Comparison of ENCODE assay signal across 20 cellular contexts in genomic region chr2:22274611-22275010, GRCh38.
DNase-seq lines count a peak whose midpoint lies in the region; ATAC-seq and TF ChIP-seq lines count a peak whose summit lies in the region.
"Had no signal": no experiment of that assay in that cellular context is flagged by ENCODE, and none has a peak within 500 bp of the region (broad histone marks: within the 10 kb centered on the region; RNA-seq: fewer than 3 reads in every experiment).

No MANE protein-coding gene starts in this region.

- H3K9me3 ChIP-seq in CD4-positive, alpha-beta memory T cell (ENCODE audit: control insufficient read depth in 1 of 2, low read length in 2 of 2), result peaks cover 0 to 1% of the 10 kb centered on the region in 2 donors
- H3K9me3 ChIP-seq: A549 had no signal

- no peaks in the 10 kb centered on the region for H3K4me1 ChIP-seq in CD4-positive, alpha-beta memory T cell (ENCODE audit: insufficient read depth, low read length)
- H3K4me1 ChIP-seq: A549 had no signal

- peak; percentile 22 for DNase-seq in NCI-H1694 treated with DMSO at 0.1 percent for 48 hours (lab: John Stamatoyannopoulos, UW)
- no peak for DNase-seq in NCI-H1694 (lab: John Stamatoyannopoulos, UW)
- DNase-seq in NCI-H446 (lab: John Stamatoyannopoulos, UW), result peak; percentile 30 to 72
- DNase-seq in middle frontal gyrus (ENCODE audit: extremely low spot score, low spot score), result peak; percentile 19
- DNase-seq in CD4-positive, alpha-beta memory T cell, result no peak
- no peak for DNase-seq in RWPE1 (ENCODE audit: low spot score)
- DNase-seq: AML-193; CD8-positive, alpha-beta memory T cell; COR-L47; DMS153; DMS79; GDM1; HCEC 1CT; IMR-90 had no signal

- no peak overlapping the region for H3K4me3 ChIP-seq in CD4-positive, alpha-beta memory T cell (ENCODE audit: low read length in 2 of 2)
- H3K4me3 ChIP-seq: A549, BLaER1, GM23338 had no signal

- no peaks in the 10 kb centered on the region for H3K27me3 ChIP-seq in CD4-positive, alpha-beta memory T cell (ENCODE audit: insufficient read depth, low read length)
- H3K27me3 ChIP-seq: BLaER1 had no signal

- intact Hi-C loops in CD4-positive, alpha-beta memory T cell (cut with micrococcal nuclease), result no loop called here

- CTCF ChIA-PET in CD4-positive, alpha-beta memory T cell (lab: Charles Lee; ENCODE audit: partially characterized antibody), result no interaction called here
- CTCF ChIA-PET in RWPE1 (lab: Yijun Ruan, JAX), result no interaction called here

- H3K36me3 ChIP-seq in CD4-positive, alpha-beta memory T cell (ENCODE audit: insufficient read depth, low read length), result no peaks in the 10 kb centered on the region
- H3K36me3 ChIP-seq: BLaER1 had no signal

- H3K27ac Mint-ChIP-seq in CD4-positive, alpha-beta memory T cell, result no peak overlapping the region
- H3K27ac Mint-ChIP-seq: CD8-positive, alpha-beta memory T cell; GM23338 had no signal

- no peak overlapping the region for H3K4me3 Mint-ChIP-seq in CD4-positive, alpha-beta memory T cell
- H3K4me3 Mint-ChIP-seq: CD14-positive monocyte; CD8-positive, alpha-beta memory T cell; GM23338 had no signal

- no peaks in the 10 kb centered on the region for H3K4me1 Mint-ChIP-seq in CD4-positive, alpha-beta memory T cell
- H3K4me1 Mint-ChIP-seq: CD8-positive, alpha-beta memory T cell had no signal

- no peaks in the 10 kb centered on the region for H3K27me3 Mint-ChIP-seq in CD4-positive, alpha-beta memory T cell
- H3K27me3 Mint-ChIP-seq: CD8-positive, alpha-beta memory T cell had no signal

- peaks cover 0 to 22% (median 9%) of the 10 kb centered on the region in 8 donors for H3K9me3 Mint-ChIP-seq in CD4-positive, alpha-beta memory T cell

- H3K27ac ChIP-seq in CD4-positive, alpha-beta memory T cell (ENCODE audit: low read depth, low read length), result no peak overlapping the region
- no peak overlapping the region for H3K27ac ChIP-seq in RWPE1
- H3K27ac ChIP-seq: 22Rv1, A549, BLaER1 had no signal

- no peaks in the 10 kb centered on the region for H3K36me3 Mint-ChIP-seq in CD4-positive, alpha-beta memory T cell
- H3K36me3 Mint-ChIP-seq: CD14-positive monocyte; CD8-positive, alpha-beta memory T cell had no signal

- ATAC-seq in HG02938 (IDR thresholded peaks at IDR 0.05; ENCODE audit: unreplicated experiment), result no peak
- ATAC-seq: A549, GM23338 had no signal

- POLR2A ChIA-PET in CD4-positive, alpha-beta memory T cell (lab: Charles Lee; ENCODE audit: partially characterized antibody), result no interaction called here
- POLR2A ChIA-PET in RWPE1 (lab: Yijun Ruan, JAX; ENCODE audit: low non-redundant PET), result no interaction called here

- TF ChIP-seq CTCF in RWPE1 (conservative IDR thresholded peaks at IDR 0.05; ENCODE audit: low read depth), result no peak

Comparison
In these comparisons a context has a peak if more than half of its experiments do, and no peak if none do; other contexts are left out.
1. DNase-seq: peak in NCI-H1694 treated with DMSO at 0.1 percent for 48 hours (single experiment), NCI-H446 (2 of 2) and middle frontal gyrus (single experiment); none in NCI-H1694 (single experiment), CD4-positive, alpha-beta memory T cell (0 of 5) and RWPE1 (single experiment).